Comparison of ENCODE assay signal across 10 cellular contexts in genomic region chr16:24993722-24994686, GRCh38. TPM values are rescaled to one million over a fixed set of nuclear protein-coding genes. Genes with fewer than 3 reads are reported as not detected.
A peak's percentile ranks its signal among the peaks of the same experiment; 100 is the strongest.
DNase-seq lines count a peak whose midpoint lies in the region; ATAC-seq and TF ChIP-seq lines count a peak whose summit lies in the region.
"Had no signal": no experiment of that assay in that cellular context is flagged by ENCODE, and none has a peak within 500 bp of the region (broad histone marks: within the 10 kb centered on the region; RNA-seq: fewer than 3 reads in every experiment).

No MANE protein-coding gene starts in this region.

- no peak for TF ChIP-seq CTCF in colonic mucosa (IDR thresholded peaks at IDR 0.05)
- TF ChIP-seq CTCF in GM10266 (IDR thresholded peaks at IDR 0.05; ENCODE audit: control insufficient read depth, insufficient read depth, low read depth, missing control alignments): no peak

- H3K4me1 Mint-ChIP-seq in memory B cell: peaks cover 66% of the 10 kb centered on the region

- peak overlapping the region; percentile 60 for H3K27ac Mint-ChIP-seq in memory B cell

- no peaks in the 10 kb centered on the region for H3K27me3 ChIP-seq in colonic mucosa

- DNase-seq in AG08395 (ENCODE audit: low spot score) (peak; percentile 94), NCI-H226 (peak; percentile 91), colonic mucosa (peak; percentile 68), memory B cell (ENCODE audit: low spot score in 2 of 2) (no peak), GM10266 (ENCODE audit: extremely low spot score) (no peak), islet precursor cell (no peak)
- DNase-seq: effector CD8-positive, alpha-beta T cell; retina had no signal

- no peak for ATAC-seq in memory B cell (ENCODE audit: low read depth)
- ATAC-seq in GM21528 (IDR thresholded peaks at IDR 0.05; ENCODE audit: low FRiP score, unreplicated experiment): no peak
- ATAC-seq in GM19328 (IDR thresholded peaks at IDR 0.05; ENCODE audit: unreplicated experiment): no peak

- no peaks in the 10 kb centered on the region for H3K9me3 ChIP-seq in colonic mucosa

- peaks cover 22% of the 10 kb centered on the region for H3K4me1 ChIP-seq in colonic mucosa

- no peak overlapping the region for H3K4me3 ChIP-seq in colonic mucosa

- H3K27ac ChIP-seq in colonic mucosa: peak overlapping the region; percentile 24

- intact Hi-C loops in colonic mucosa (cut with DNase I): no loop called here

- peak overlapping the region; percentile 31 for H3K4me3 Mint-ChIP-seq in memory B cell

- H3K36me3 Mint-ChIP-seq in memory B cell: peaks cover 29% of the 10 kb centered on the region

- H3K9me3 Mint-ChIP-seq in memory B cell: no peaks in the 10 kb centered on the region

- peak overlapping the region in 1 of 2 donors; percentile 31 for H3K9ac ChIP-seq in colonic mucosa (ENCODE audit: low read depth in 2 of 2, low read length in 2 of 2)

- H3K36me3 ChIP-seq in colonic mucosa: no peaks in the 10 kb centered on the region

- H3K27me3 Mint-ChIP-seq in memory B cell: no peaks in the 10 kb centered on the region

RNA-seq across cellular contexts. Expression of gene ARHGAP17, which starts 21.2 kb away (rescaled TPM):
- total RNA-seq in colonic mucosa: 100 to 1,000 TPM in 1 of 2 donors, 10 to 100 TPM in 1; 97.4 to 109 TPM

Comparison
In these comparisons a context has a peak if more than half of its experiments do, and no peak if none do; other contexts are left out.
1. DNase-seq: peak in AG08395 (single experiment), NCI-H226 (single experiment) and colonic mucosa (single experiment); none in memory B cell (0 of 2), GM10266 (single experiment) and islet precursor cell (single experiment).